Comparison of ENCODE assay signal across 32 cellular contexts in genomic region chr5:34706084-34706483, GRCh38. TPM values are rescaled to one million over a fixed set of nuclear protein-coding genes. Genes with fewer than 3 reads are reported as not detected.
DNase-seq lines count a peak whose midpoint lies in the region; TF ChIP-seq lines count a peak whose summit lies in the region.
"Had no signal": no experiment of that assay in that cellular context is flagged by ENCODE, and none has a peak within 500 bp of the region (broad histone marks: within the 10 kb centered on the region; RNA-seq: fewer than 3 reads in every experiment).

No MANE protein-coding gene starts in this region.

- H3K9me3 ChIP-seq in osteoblast (ENCODE audit: low read depth, low read length): no peaks in the 10 kb centered on the region
- no peaks in the 10 kb centered on the region for H3K9me3 ChIP-seq in MM.1S (replicated peaks; ENCODE audit: insufficient read depth, low read length)
- H3K9me3 ChIP-seq in thyroid gland: no peaks in the 10 kb centered on the region
- H3K9me3 ChIP-seq: BLaER1, esophagus muscularis mucosa, gastroesophageal sphincter, neutrophil had no signal

- TF ChIP-seq CTCF in endothelial cell (IDR thresholded peaks at IDR 0.05; ENCODE audit: unreplicated experiment) (no peak), osteoblast (IDR thresholded peaks at IDR 0.05; ENCODE audit: extremely low read depth, low read depth, low read length) (no peak), MM.1S (IDR thresholded peaks at IDR 0.05; ENCODE audit: low read length) (no peak), thyroid gland (IDR thresholded peaks at IDR 0.05) (no peak)

- intact Hi-C loops in activated T-helper 1 cell treated with anti-CD3 and anti-CD28 coated beads, Interleukin-12 subunit alpha, Interleukin-12 subunit beta, Interleukin-2, Interleukin-4 antibody, amounts not matched to agents 30 ng/mL and 10 ng/mL and 1 ng/mL, durations not matched to agents 14 hours and 24 hours and 36 hours (cut with micrococcal nuclease): no loop called here
- intact Hi-C loops in thyroid gland (cut with DNase I): no loop called here

- no peaks in the 10 kb centered on the region for H3K9me2 ChIP-seq in MM.1S (replicated peaks; ENCODE audit: insufficient read depth, low read length)

- H2AFZ ChIP-seq in osteoblast (ENCODE audit: low read length): no peak overlapping the region
- H2AFZ ChIP-seq in MM.1S (ENCODE audit: low read length): no peak overlapping the region
- H2AFZ ChIP-seq: hepatocyte, PC-9 had no signal

- no peaks in the 10 kb centered on the region for H3K9me3 Mint-ChIP-seq in endothelial cell (ENCODE audit: unreplicated experiment)
- no peaks in the 10 kb centered on the region for H3K9me3 Mint-ChIP-seq in activated T-helper 1 cell treated with anti-CD3 and anti-CD28 coated beads, Interleukin-12 subunit alpha, Interleukin-12 subunit beta, Interleukin-2, Interleukin-4 antibody, amounts not matched to agents 30 ng/mL and 10 ng/mL and 1 ng/mL, durations not matched to agents 14 hours and 24 hours and 36 hours
- H3K9me3 Mint-ChIP-seq: activated naive CD4-positive, alpha-beta T cell treated with anti-CD3 and anti-CD28 coated beads, Interleukin-2, amount 10 ng/mL, durations not matched to agents 7 days and 5 days; effector memory CD8-positive, alpha-beta T cell; stimulated activated naive CD8-positive, alpha-beta T cell treated with anti-CD3 and anti-CD28 coated beads, Interleukin-15, Interleukin-2, amounts not matched to agents 100 ng/mL and 50 ng/mL, for 24 hours; T-cell had no signal

- peaks cover 21% of the 10 kb centered on the region for H3K36me3 ChIP-seq in osteoblast (ENCODE audit: insufficient read depth, low read length)
- H3K36me3 ChIP-seq in MM.1S (replicated peaks; ENCODE audit: insufficient read depth, low read length): no peaks in the 10 kb centered on the region
- H3K36me3 ChIP-seq in thyroid gland: no peaks in the 10 kb centered on the region
- H3K36me3 ChIP-seq: BLaER1, cardiac muscle cell, esophagus muscularis mucosa, gastroesophageal sphincter, neutrophil had no signal

- peaks cover 40% of the 10 kb centered on the region for H3K4me1 Mint-ChIP-seq in endothelial cell (ENCODE audit: unreplicated experiment)
- H3K4me1 Mint-ChIP-seq in activated T-helper 1 cell treated with anti-CD3 and anti-CD28 coated beads, Interleukin-12 subunit alpha, Interleukin-12 subunit beta, Interleukin-2, Interleukin-4 antibody, amounts not matched to agents 30 ng/mL and 10 ng/mL and 1 ng/mL, durations not matched to agents 14 hours and 24 hours and 36 hours (ENCODE audit: low read depth): no peaks in the 10 kb centered on the region
- H3K4me1 Mint-ChIP-seq: activated naive CD4-positive, alpha-beta T cell treated with anti-CD3 and anti-CD28 coated beads, Interleukin-2, amount 10 ng/mL, durations not matched to agents 7 days and 5 days; T-cell had no signal

- no peaks in the 10 kb centered on the region for H3K27me3 Mint-ChIP-seq in endothelial cell (ENCODE audit: unreplicated experiment)
- H3K27me3 Mint-ChIP-seq in activated T-helper 1 cell treated with anti-CD3 and anti-CD28 coated beads, Interleukin-12 subunit alpha, Interleukin-12 subunit beta, Interleukin-2, Interleukin-4 antibody, amounts not matched to agents 30 ng/mL and 10 ng/mL and 1 ng/mL, durations not matched to agents 14 hours and 24 hours and 36 hours (ENCODE audit: insufficient read depth): no peaks in the 10 kb centered on the region

- peak overlapping the region; percentile 63 for H3K4me3 Mint-ChIP-seq in endothelial cell (ENCODE audit: unreplicated experiment)
- H3K4me3 Mint-ChIP-seq in activated T-helper 1 cell treated with anti-CD3 and anti-CD28 coated beads, Interleukin-12 subunit alpha, Interleukin-12 subunit beta, Interleukin-2, Interleukin-4 antibody, amounts not matched to agents 30 ng/mL and 10 ng/mL and 1 ng/mL, durations not matched to agents 14 hours and 24 hours and 36 hours: no peak overlapping the region
- H3K4me3 Mint-ChIP-seq: activated naive CD4-positive, alpha-beta T cell treated with anti-CD3 and anti-CD28 coated beads, Interleukin-2, amount 10 ng/mL, durations not matched to agents 7 days and 5 days; effector memory CD8-positive, alpha-beta T cell; stimulated activated naive CD8-positive, alpha-beta T cell treated with anti-CD3 and anti-CD28 coated beads, Interleukin-15, Interleukin-2, amounts not matched to agents 100 ng/mL and 50 ng/mL, for 24 hours; T-cell had no signal

- H4K20me1 ChIP-seq in osteoblast (ENCODE audit: insufficient read depth, low read length) (no peaks in the 10 kb centered on the region), MM.1S (ENCODE audit: insufficient read depth, low read length) (no peaks in the 10 kb centered on the region)
- H4K20me1 ChIP-seq: BLaER1 had no signal

- no peaks in the 10 kb centered on the region for H3F3A ChIP-seq in MM.1S (ENCODE audit: insufficient read depth, low read length)

- H3K79me2 ChIP-seq in osteoblast (ENCODE audit: insufficient read depth, low read length) (peaks cover 69% of the 10 kb centered on the region), MM.1S (ENCODE audit: low read length) (no peaks in the 10 kb centered on the region)

- peak overlapping the region; percentile 68 for H3K27ac Mint-ChIP-seq in endothelial cell (ENCODE audit: unreplicated experiment)
- no peak overlapping the region for H3K27ac Mint-ChIP-seq in activated T-helper 1 cell treated with anti-CD3 and anti-CD28 coated beads, Interleukin-12 subunit alpha, Interleukin-12 subunit beta, Interleukin-2, Interleukin-4 antibody, amounts not matched to agents 30 ng/mL and 10 ng/mL and 1 ng/mL, durations not matched to agents 14 hours and 24 hours and 36 hours
- H3K27ac Mint-ChIP-seq: activated naive CD4-positive, alpha-beta T cell treated with anti-CD3 and anti-CD28 coated beads, Interleukin-2, amount 10 ng/mL, durations not matched to agents 7 days and 5 days; effector memory CD8-positive, alpha-beta T cell; stimulated activated naive CD8-positive, alpha-beta T cell treated with anti-CD3 and anti-CD28 coated beads, Interleukin-15, Interleukin-2, amounts not matched to agents 100 ng/mL and 50 ng/mL, for 24 hours; T-cell had no signal

- DNase-seq in EH (ENCODE audit: low read depth) (peak; percentile 61), M059J (ENCODE audit: low read depth) (peak; percentile 63), endothelial cell (ENCODE audit: low spot score) (no peak), osteoblast (ENCODE audit: insufficient read length, low spot score, missing footprints) (peak; percentile 9), MM.1S (no peak), thyroid gland (no peak), ureter (ENCODE audit: low spot score) (no peak)
- no peak for DNase-seq in activated T-helper 1 cell treated with anti-CD3 and anti-CD28 coated beads, Interleukin-12 subunit alpha, Interleukin-12 subunit beta, Interleukin-2, Interleukin-4 antibody, amounts not matched to agents 30 ng/mL and 10 ng/mL and 1 ng/mL, durations not matched to agents 14 hours and 24 hours and 36 hours (ENCODE audit: low spot score)
- DNase-seq: activated CD4-positive, alpha-beta T cell treated with anti-CD3 and anti-CD28 coated beads, Interleukin-2, amount 50 U/mL, for 4 hours; activated CD4-positive, CD25-positive, alpha-beta regulatory T cell; activated naive CD4-positive, alpha-beta T cell treated with anti-CD3 and anti-CD28 coated beads, Interleukin-2, amount 10 ng/mL, durations not matched to agents 7 days and 5 days; amygdala; cortex of kidney; DMS53; effector memory CD8-positive, alpha-beta T cell; GDM1; Karpas-422; left cardiac atrium; NCI-H1694; NCI-H2171; NCI-H510A treated with DMSO at 0.1 percent for 48 hours; PC-9; Right ventricle myocardium superior; T-cell had no signal

- H3K4me3 ChIP-seq in osteoblast (ENCODE audit: insufficient read depth, low read length) (no peak overlapping the region), MM.1S (ENCODE audit: low read length) (no peak overlapping the region), thyroid gland (replicated peaks in 1 of 3) (no peak overlapping the region)
- H3K4me3 ChIP-seq: BLaER1, cardiac muscle cell, esophagus muscularis mucosa, gastroesophageal sphincter, hepatocyte, PC-9 had no signal

- no peak for TF ChIP-seq POLR2A in thyroid gland (IDR thresholded peaks at IDR 0.05)

- H3K4me1 ChIP-seq in osteoblast (ENCODE audit: insufficient read depth, low read length) (peaks cover 50% of the 10 kb centered on the region), MM.1S (ENCODE audit: low read length) (no peaks in the 10 kb centered on the region), thyroid gland (no peaks in the 10 kb centered on the region)

- H3K36me3 Mint-ChIP-seq in endothelial cell (ENCODE audit: low read depth, unreplicated experiment): peaks cover 24% of the 10 kb centered on the region
- no peaks in the 10 kb centered on the region for H3K36me3 Mint-ChIP-seq in activated T-helper 1 cell treated with anti-CD3 and anti-CD28 coated beads, Interleukin-12 subunit alpha, Interleukin-12 subunit beta, Interleukin-2, Interleukin-4 antibody, amounts not matched to agents 30 ng/mL and 10 ng/mL and 1 ng/mL, durations not matched to agents 14 hours and 24 hours and 36 hours (ENCODE audit: low read depth)
- H3K36me3 Mint-ChIP-seq: activated naive CD4-positive, alpha-beta T cell treated with anti-CD3 and anti-CD28 coated beads, Interleukin-2, amount 10 ng/mL, durations not matched to agents 7 days and 5 days; T-cell had no signal

- no peaks in the 10 kb centered on the region for H3K27me3 ChIP-seq in osteoblast (ENCODE audit: insufficient read depth, low read length)
- H3K27me3 ChIP-seq in MM.1S (replicated peaks; ENCODE audit: insufficient read depth, low read length): no peaks in the 10 kb centered on the region
- no peaks in the 10 kb centered on the region for H3K27me3 ChIP-seq in thyroid gland
- H3K27me3 ChIP-seq: BLaER1, cardiac muscle cell, esophagus muscularis mucosa, gastroesophageal sphincter, hepatocyte, neutrophil had no signal

- H3K4me2 ChIP-seq in osteoblast (ENCODE audit: insufficient read depth, low read length) (peak overlapping the region; percentile 51), MM.1S (ENCODE audit: low read depth, low read length) (no peak overlapping the region)
- H3K4me2 ChIP-seq: BLaER1, hepatocyte, PC-9 had no signal

- no peak overlapping the region for H3K9ac ChIP-seq in MM.1S (ENCODE audit: low read length)
- H3K9ac ChIP-seq: BLaER1 had no signal

- peak overlapping the region; percentile 94 for H3K27ac ChIP-seq in osteoblast (ENCODE audit: low read depth, low read length)
- no peak overlapping the region for H3K27ac ChIP-seq in MM.1S (ENCODE audit: low read length)
- no peak overlapping the region for H3K27ac ChIP-seq in thyroid gland
- H3K27ac ChIP-seq: BLaER1, cardiac muscle cell, HL-60, neutrophil, PC-9 had no signal

- 49 to 52% methylated on average over 1 of the region's 1 CpG for WGBS in thyroid gland, 2 donors

RNA-seq across cellular contexts. Expression of gene RAI14, which starts 50.0 kb away (rescaled TPM):
- 77.5 and 117 TPM in 2 replicates for total RNA-seq in M059J (2014; rRNA removed; shearing (Covaris generic))
- total RNA-seq in endothelial cell (ENCODE audit: unreplicated experiment) (127 TPM), osteoblast (138 and 149 TPM in 2 replicates), thyroid gland (10 to 100 TPM; 16.9 to 23.5 (median 20.8) TPM), ureter (55.0 TPM)
- 1.2 and 1.5 TPM in 2 replicates for total RNA-seq in activated T-helper 1 cell treated with anti-CD3 and anti-CD28 coated beads, Interleukin-12 subunit alpha, Interleukin-12 subunit beta, Interleukin-2, Interleukin-4 antibody, amounts not matched to agents 30 ng/mL and 10 ng/mL and 1 ng/mL, durations not matched to agents 14 hours and 24 hours and 36 hours

Comparison
In these comparisons a context has a peak if more than half of its experiments do, and no peak if none do; other contexts are left out.
1. DNase-seq: peak in EH (single experiment), M059J (single experiment) and osteoblast (single experiment); none in endothelial cell (single experiment), activated T-helper 1 cell treated with anti-CD3 and anti-CD28 coated beads, Interleukin-12 subunit alpha, Interleukin-12 subunit beta, Interleukin-2, Interleukin-4 antibody, amounts not matched to agents 30 ng/mL and 10 ng/mL and 1 ng/mL, durations not matched to agents 14 hours and 24 hours and 36 hours (single experiment), MM.1S (single experiment), thyroid gland (0 of 2) and ureter (single experiment).